Comparison of ENCODE assay signal across 15 cellular contexts in genomic region chr3:190486201-190486865, GRCh38. TPM values are rescaled to one million over a fixed set of nuclear protein-coding genes. Genes with fewer than 3 reads are reported as not detected.
DNase-seq lines count a peak whose midpoint lies in the region; ATAC-seq and TF ChIP-seq lines count a peak whose summit lies in the region.
"Had no signal": no experiment of that assay in that cellular context is flagged by ENCODE, and none has a peak within 500 bp of the region (broad histone marks: within the 10 kb centered on the region; RNA-seq: fewer than 3 reads in every experiment).

No MANE protein-coding gene starts in this region.

- no peak for TF ChIP-seq CTCF in HEK293 (tag by site-specific recombination; IDR thresholded peaks at IDR 0.05)
- no peak for TF ChIP-seq CTCF in fibroblast of mammary gland (conservative IDR thresholded peaks at IDR 0.05; ENCODE audit: control insufficient read depth, insufficient read depth, low read depth, low read length)
- no peak for TF ChIP-seq CTCF in GM13976 (IDR thresholded peaks at IDR 0.05; ENCODE audit: borderline replicate concordance, control extremely low read depth, extremely low read depth, insufficient read depth, missing control alignments)

- no peaks in the 10 kb centered on the region for H3K4me1 ChIP-seq in HEK293 (ENCODE audit: control insufficient read depth, insufficient read depth, low read length)

- CTCF ChIA-PET in HEK293 (lab: Yijun Ruan, JAX): interaction anchor here (0.6 kb wide), 1 partner anchor 211 kb away, joined by 3 read pairs; no protein-coding TSS in a partner anchor

- POLR2A ChIA-PET in HEK293 (lab: Yijun Ruan, JAX): no interaction called here

- H3K36me3 ChIP-seq in HEK293 (ENCODE audit: control insufficient read depth in 2 of 2, insufficient read depth in 1 of 2, low read length in 2 of 2): no peaks in the 10 kb centered on the region
- H3K36me3 ChIP-seq: gastrocnemius medialis had no signal

- peak; percentile 5 for DNase-seq in A172 (ENCODE audit: low spot score)
- DNase-seq in NCI-H524 (lab: John Stamatoyannopoulos, UW): peak; percentile 82 to 94
- peak; percentile 20 for DNase-seq in fibroblast of mammary gland (ENCODE audit: low read depth)
- no peak for DNase-seq in LoVo (ENCODE audit: low spot score)
- no peak for DNase-seq in GM13976 (ENCODE audit: low spot score)
- no peak for DNase-seq in activated CD4-positive, alpha-beta T cell treated with anti-CD3 and anti-CD28 coated beads, Interleukin-2, amount 50 U/mL, for 48 hours
- DNase-seq: activated T-cell treated with anti-CD3 and anti-CD28 coated beads, Interleukin-2, amount 50 U/mL, for 1 hour; cortex of kidney; DMS79; gastrocnemius medialis had no signal

- ATAC-seq in HG03045 (IDR thresholded peaks at IDR 0.05; ENCODE audit: unreplicated experiment): no peak
- ATAC-seq: activated CD4-positive, CD25-positive, alpha-beta regulatory T cell treated with anti-CD3 and anti-CD28 coated beads, Interleukin-2, amount 50 U/mL, for 24 hours; gastrocnemius medialis; SK-N-SH treated with all-trans-retinoic acid at 6 μM for 48 hours had no signal

- H3K4me3 ChIP-seq in HEK293 (ENCODE audit: low read depth, low read length) (no peak overlapping the region), fibroblast of mammary gland (ENCODE audit: control insufficient read depth, low read depth, low read length) (no peak overlapping the region)
- H3K4me3 ChIP-seq: gastrocnemius medialis had no signal

- no peaks in the 10 kb centered on the region for H3K9me3 ChIP-seq in HEK293 (ENCODE audit: control insufficient read depth, insufficient read depth, low read depth, low read length)
- H3K9me3 ChIP-seq: gastrocnemius medialis had no signal

- in situ Hi-C loops in GM13976 (cut with MboI; ENCODE audit: low sequenced_read_pairs, unreplicated experiment): no loop called here

- no peak overlapping the region for H3K27ac ChIP-seq in HEK293 (ENCODE audit: extremely low read depth, low read depth, low read length)
- H3K27ac ChIP-seq: gastrocnemius medialis had no signal

TF ChIP-seq in HEK293, 187 proteins besides CTCF, POLR2A, EP300 and RAD21:
- TF ChIP-seq ZSCAN16 (tag by site-specific recombination; IDR thresholded peaks at IDR 0.05) (no peak), SP7 (tag by site-specific recombination; IDR thresholded peaks at IDR 0.05) (0 out of 2 replicates have a peak, but pooled peaks have one; percentile 20), ZNF785 (tag by site-specific recombination; IDR thresholded peaks at IDR 0.05) (no peak), ZFHX2 (tag by site-specific recombination; conservative IDR thresholded peaks at IDR 0.05) (peak; percentile 15; the same call in 1 of the 2 replicates), ZNF707 (tag by site-specific recombination; IDR thresholded peaks at IDR 0.05) (no peak), GLIS1 (tag by site-specific recombination; IDR thresholded peaks at IDR 0.05) (0 out of 2 replicates have a peak, but pooled peaks have one; percentile 23), ZNF23 (tag by site-specific recombination; IDR thresholded peaks at IDR 0.05; ENCODE audit: borderline replicate concordance) (no peak), FEZF1 (tag by site-specific recombination; IDR thresholded peaks at IDR 0.05) (no peak), HIC1 (tag by site-specific recombination; IDR thresholded peaks at IDR 0.05) (no peak)

RNA-seq across cellular contexts. Expression of gene IL1RAP, which starts 27.6 kb away (rescaled TPM):
- 13.3 and 14.6 TPM in 2 replicates for total RNA-seq in A172 (2014; rRNA removed; shearing (Covaris generic))

RNA-seq across cellular contexts. Expression of gene TMEM207, which starts 36.6 kb away (rescaled TPM):
- total RNA-seq in A172 (2014; rRNA removed; shearing (Covaris generic)): 0.21 TPM in 1 of 2 replicates, not detected in the other
- total RNA-seq: gastrocnemius medialis, kidney epithelial cell had no signal

Comparison
In these comparisons a context has a peak if more than half of its experiments do, and no peak if none do; other contexts are left out.
1. DNase-seq: peak in A172 (single experiment), NCI-H524 (2 of 2) and fibroblast of mammary gland (single experiment); none in LoVo (single experiment), GM13976 (single experiment) and activated CD4-positive, alpha-beta T cell treated with anti-CD3 and anti-CD28 coated beads, Interleukin-2, amount 50 U/mL, for 48 hours (0 of 2).